In the genomic region with DNA sequence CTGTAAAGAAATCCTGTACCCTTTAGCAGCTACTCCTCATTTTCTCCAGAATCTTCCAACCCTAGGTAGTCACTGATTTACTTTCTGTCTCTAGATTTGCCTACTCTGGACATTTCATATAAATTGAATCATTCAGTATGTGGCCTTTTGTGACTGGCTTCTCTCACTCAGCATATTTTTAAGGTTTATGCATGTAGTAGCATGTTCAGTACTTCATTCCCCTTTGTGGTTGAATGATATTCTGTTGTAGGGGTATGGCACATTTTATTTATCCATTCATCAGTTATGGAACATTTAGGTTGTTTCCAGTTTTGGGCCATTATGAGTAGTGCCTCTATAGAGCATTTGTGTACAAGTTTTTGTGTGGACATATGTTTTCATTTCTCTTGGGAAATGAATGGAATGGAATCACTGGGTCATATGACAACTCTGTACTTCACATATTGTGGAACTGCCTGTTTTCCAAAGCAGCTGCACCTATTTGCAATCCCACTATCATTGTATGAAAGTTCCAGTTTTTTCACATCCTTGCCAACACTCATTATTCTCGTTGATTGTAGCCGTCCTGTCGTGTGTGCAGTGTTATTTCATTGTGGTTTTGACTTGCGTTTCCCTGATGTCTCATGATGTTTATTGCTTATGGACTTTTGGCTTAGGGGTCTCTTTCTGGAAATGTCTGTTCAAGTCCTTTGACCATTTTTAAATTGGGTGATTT, we compare ENCODE assay signal across 22 cellular contexts. TPM values are rescaled to one million over a fixed set of nuclear protein-coding genes. Genes with fewer than 3 reads are reported as not detected.
DNase-seq lines count a peak whose midpoint lies in the region; ATAC-seq and TF ChIP-seq lines count a peak whose summit lies in the region.
"Had no signal": no experiment of that assay in that cellular context is flagged by ENCODE, and none has a peak within 500 bp of the region (broad histone marks: within the 10 kb centered on the region; RNA-seq: fewer than 3 reads in every experiment).

No MANE protein-coding gene starts in this region.

- TF ChIP-seq CTCF in activated CD8-positive, alpha-beta T cell treated with anti-CD3 and anti-CD28 coated beads for 36 hours (IDR thresholded peaks at IDR 0.05): no peak
- TF ChIP-seq CTCF in WTC11 (IDR thresholded peaks at IDR 0.05): no peak
- no peak for TF ChIP-seq CTCF in progenitor cell of endocrine pancreas (IDR thresholded peaks at IDR 0.05; ENCODE audit: unreplicated experiment)

- peaks cover 7% of the 10 kb centered on the region for H3K4me1 ChIP-seq in HAP-1

- peak overlapping the region; percentile 48 for H3K27ac ChIP-seq in epithelial cell of prostate
- H3K27ac ChIP-seq: ovary, upper lobe of left lung had no signal

- CTCF ChIA-PET in activated CD8-positive, alpha-beta T cell treated with anti-CD3 and anti-CD28 coated beads for 36 hours (lab: Charles Lee): interaction anchor here (1.1 to 1.7 kb wide), 4 partner anchors 31 to 239 kb away, joined by 3 to 6 read pairs (median 4); a partner anchor contains a TSS
- CTCF ChIA-PET in activated CD8-positive, alpha-beta T cell treated with anti-CD3 and anti-CD28 coated beads, Interleukin-2, amount 10 ng/mL, durations not matched to agents 7 days and 5 days (lab: Charles Lee): interaction anchor here (0.9 to 3.6 kb wide), 4 partner anchors 32 to 185 kb away, joined by 5 to 15 read pairs (median 5); a partner anchor contains a TSS
- CTCF ChIA-PET in WTC11 (lab: Charles Lee): interaction anchor here (1.3 kb wide), 2 partner anchors 31 to 32 kb away, joined by 3 to 6 read pairs; no protein-coding TSS in a partner anchor

- in situ Hi-C loops in HAP-1 (cut with MboI; ENCODE audit: low sequenced_read_pairs): no loop called here

- H3K36me3 ChIP-seq in HAP-1 (replicated peaks): peaks cover 10% of the 10 kb centered on the region
- H3K36me3 ChIP-seq: ovary had no signal

- no peaks in the 10 kb centered on the region for H3K27me3 ChIP-seq in HAP-1 (ENCODE audit: low read depth)
- H3K27me3 ChIP-seq: ovary, upper lobe of left lung had no signal

- H3K4me1 Mint-ChIP-seq in activated CD8-positive, alpha-beta T cell treated with anti-CD3 and anti-CD28 coated beads for 36 hours (ENCODE audit: low read depth): peaks cover 56% of the 10 kb centered on the region
- H3K4me1 Mint-ChIP-seq in activated CD8-positive, alpha-beta T cell treated with anti-CD3 and anti-CD28 coated beads, Interleukin-2, amount 10 ng/mL, durations not matched to agents 7 days and 5 days (ENCODE audit: low read depth): peaks cover 38% of the 10 kb centered on the region
- H3K4me1 Mint-ChIP-seq in WTC11 (peaks cover 49% of the 10 kb centered on the region), progenitor cell of endocrine pancreas (ENCODE audit: low read depth) (peaks cover 3% of the 10 kb centered on the region)

- H3K4me3 Mint-ChIP-seq in activated CD8-positive, alpha-beta T cell treated with anti-CD3 and anti-CD28 coated beads for 36 hours: no peak overlapping the region
- no peak overlapping the region for H3K4me3 Mint-ChIP-seq in activated CD8-positive, alpha-beta T cell treated with anti-CD3 and anti-CD28 coated beads, Interleukin-2, amount 10 ng/mL, durations not matched to agents 7 days and 5 days
- H3K4me3 Mint-ChIP-seq in WTC11: no peak overlapping the region
- no peak overlapping the region for H3K4me3 Mint-ChIP-seq in progenitor cell of endocrine pancreas (ENCODE audit: low read depth)
- H3K4me3 Mint-ChIP-seq: activated naive CD4-positive, alpha-beta T cell treated with anti-CD3 and anti-CD28 coated beads, Interleukin-2, amount 50 U/mL, for 24 hours had no signal

- POLR2A ChIA-PET in activated CD8-positive, alpha-beta T cell treated with anti-CD3 and anti-CD28 coated beads for 36 hours (lab: Charles Lee): no interaction called here
- POLR2A ChIA-PET in activated CD8-positive, alpha-beta T cell treated with anti-CD3 and anti-CD28 coated beads, Interleukin-2, amount 10 ng/mL, durations not matched to agents 7 days and 5 days (lab: Charles Lee): no interaction called here
- POLR2A ChIA-PET in WTC11 (lab: Charles Lee): no interaction called here

- no peaks in the 10 kb centered on the region for H3K27me3 Mint-ChIP-seq in activated CD8-positive, alpha-beta T cell treated with anti-CD3 and anti-CD28 coated beads for 36 hours
- no peaks in the 10 kb centered on the region for H3K27me3 Mint-ChIP-seq in activated CD8-positive, alpha-beta T cell treated with anti-CD3 and anti-CD28 coated beads, Interleukin-2, amount 10 ng/mL, durations not matched to agents 7 days and 5 days (ENCODE audit: low read depth)
- H3K27me3 Mint-ChIP-seq in WTC11 (ENCODE audit: low read depth) (no peaks in the 10 kb centered on the region), progenitor cell of endocrine pancreas (no peaks in the 10 kb centered on the region)
- H3K27me3 Mint-ChIP-seq: activated naive CD4-positive, alpha-beta T cell treated with anti-CD3 and anti-CD28 coated beads, Interleukin-2, amount 50 U/mL, for 24 hours; naive thymus-derived CD8-positive, alpha-beta T cell had no signal

- H3K36me3 Mint-ChIP-seq in activated CD8-positive, alpha-beta T cell treated with anti-CD3 and anti-CD28 coated beads for 36 hours (ENCODE audit: low read depth): peaks cover 72% of the 10 kb centered on the region
- H3K36me3 Mint-ChIP-seq in activated CD8-positive, alpha-beta T cell treated with anti-CD3 and anti-CD28 coated beads, Interleukin-2, amount 10 ng/mL, durations not matched to agents 7 days and 5 days (ENCODE audit: low read depth): peaks cover 77% of the 10 kb centered on the region
- peaks cover 62% of the 10 kb centered on the region for H3K36me3 Mint-ChIP-seq in WTC11
- peaks cover 68% of the 10 kb centered on the region for H3K36me3 Mint-ChIP-seq in progenitor cell of endocrine pancreas (ENCODE audit: insufficient read depth)

- H3K9me3 ChIP-seq in HAP-1: no peaks in the 10 kb centered on the region
- H3K9me3 ChIP-seq: ovary had no signal

- H3K4me3 ChIP-seq in HAP-1: no peak overlapping the region
- H3K4me3 ChIP-seq: ovary, upper lobe of left lung had no signal

- no peak for DNase-seq in activated CD8-positive, alpha-beta T cell treated with anti-CD3 and anti-CD28 coated beads for 36 hours
- no peak for DNase-seq in activated CD8-positive, alpha-beta T cell treated with anti-CD3 and anti-CD28 coated beads, Interleukin-2, amount 10 ng/mL, durations not matched to agents 7 days and 5 days
- DNase-seq in WTC11 (ENCODE audit: low spot score): no peak
- DNase-seq in epithelial cell of prostate (ENCODE audit: low read depth, low spot score): no peak
- DNase-seq in progenitor cell of endocrine pancreas (ENCODE audit: low spot score, unreplicated experiment): no peak
- no peak for DNase-seq in NCI-H510A treated with DMSO at 0.1 percent for 48 hours (lab: John Stamatoyannopoulos, UW)
- no peak for DNase-seq in NCI-H2196 (lab: John Stamatoyannopoulos, UW; ENCODE audit: unreplicated experiment)
- DNase-seq in HAP-1 (ENCODE audit: low spot score in 2 of 2): no peak
- DNase-seq: activated T-cell treated with anti-CD3 and anti-CD28 coated beads, Interleukin-2, amount 50 U/mL, for 1 hour; Calu3; effector CD8-positive, alpha-beta T cell; Kasumi-1; left cardiac atrium; naive thymus-derived CD8-positive, alpha-beta T cell; NCI-H187 treated with DMSO at 0.1 percent for 48 hours; ovary; right cardiac atrium; stimulated activated CD4-positive, alpha-beta T cell treated with anti-CD3 and anti-CD28 coated beads, Interleukin-4, amount 100 ng/mL, for 4 hours; T-helper 1 cell; upper lobe of left lung had no signal

- peak overlapping the region; percentile 68 for H3K27ac Mint-ChIP-seq in activated CD8-positive, alpha-beta T cell treated with anti-CD3 and anti-CD28 coated beads for 36 hours
- no peak overlapping the region for H3K27ac Mint-ChIP-seq in activated CD8-positive, alpha-beta T cell treated with anti-CD3 and anti-CD28 coated beads, Interleukin-2, amount 10 ng/mL, durations not matched to agents 7 days and 5 days
- H3K27ac Mint-ChIP-seq in WTC11: peak overlapping the region; percentile 63; the same call in 1 of the 2 replicates
- peak overlapping the region; percentile 9 for H3K27ac Mint-ChIP-seq in progenitor cell of endocrine pancreas
- H3K27ac Mint-ChIP-seq: activated naive CD4-positive, alpha-beta T cell treated with anti-CD3 and anti-CD28 coated beads, Interleukin-2, amount 50 U/mL, for 24 hours had no signal

- no peak for ATAC-seq in activated CD8-positive, alpha-beta T cell treated with anti-CD3 and anti-CD28 coated beads for 36 hours
- ATAC-seq in activated CD8-positive, alpha-beta T cell treated with anti-CD3 and anti-CD28 coated beads, Interleukin-2, amount 10 ng/mL, durations not matched to agents 7 days and 5 days: no peak
- ATAC-seq in WTC11: no peak
- ATAC-seq: left cardiac atrium; naive thymus-derived CD8-positive, alpha-beta T cell; Panc1; right cardiac atrium had no signal

- intact Hi-C loops in activated CD8-positive, alpha-beta T cell treated with anti-CD3 and anti-CD28 coated beads for 36 hours (cut with micrococcal nuclease): no loop called here

- H3K9me3 Mint-ChIP-seq in activated CD8-positive, alpha-beta T cell treated with anti-CD3 and anti-CD28 coated beads for 36 hours: peaks cover 33% of the 10 kb centered on the region
- peaks cover 37% of the 10 kb centered on the region for H3K9me3 Mint-ChIP-seq in activated CD8-positive, alpha-beta T cell treated with anti-CD3 and anti-CD28 coated beads, Interleukin-2, amount 10 ng/mL, durations not matched to agents 7 days and 5 days (ENCODE audit: insufficient read depth)
- H3K9me3 Mint-ChIP-seq in WTC11 (no peaks in the 10 kb centered on the region; the same call in 1 of the 2 replicates), progenitor cell of endocrine pancreas (ENCODE audit: low read depth) (peaks cover 49% of the 10 kb centered on the region)
- H3K9me3 Mint-ChIP-seq: activated naive CD4-positive, alpha-beta T cell treated with anti-CD3 and anti-CD28 coated beads, Interleukin-2, amount 50 U/mL, for 24 hours had no signal

RNA-seq across cellular contexts. Expression of a gene that starts 57.2 kb away (rescaled TPM):
- total RNA-seq in activated CD8-positive, alpha-beta T cell treated with anti-CD3 and anti-CD28 coated beads for 36 hours: 100 to 1,000 TPM; 101 to 107 TPM
- total RNA-seq in activated CD8-positive, alpha-beta T cell treated with anti-CD3 and anti-CD28 coated beads, Interleukin-2, amount 10 ng/mL, durations not matched to agents 7 days and 5 days: 100 to 1,000 TPM in 1 of 2 experiments, 10 to 100 TPM in 1; 99.8 to 104 TPM
- total RNA-seq in WTC11 (2021) (141 to 169 TPM (median 167 TPM) in 3 replicates), progenitor cell of endocrine pancreas (185 and 186 TPM in 2 replicates)
